In genomic region chr13:74796126-74796643, GRCh38 we compare ENCODE assay signal across 18 cellular contexts.
DNase-seq lines count a peak whose midpoint lies in the region; ATAC-seq and TF ChIP-seq lines count a peak whose summit lies in the region.
"Had no signal": no experiment of that assay in that cellular context is flagged by ENCODE, and none has a peak within 500 bp of the region (broad histone marks: within the 10 kb centered on the region; RNA-seq: fewer than 3 reads in every experiment).

No MANE protein-coding gene starts in this region.

- no peak overlapping the region for H3K4me3 ChIP-seq in BE2C (ENCODE audit: low read depth, low read length)
- H3K4me3 ChIP-seq in stomach: no peak overlapping the region
- H3K4me3 ChIP-seq: BLaER1 treated with 17β-estradiol and CSF1 and Interleukin-3, amounts not matched to agents 10 nM and 100 nM; SJSA1 had no signal

- DNase-seq in BE2C (no peak), WTC11 (ENCODE audit: low spot score) (peak; percentile 10), foreskin melanocyte (peak; percentile 79), pons (ENCODE audit: low spot score) (peak; percentile 52), NCI-H146 treated with DMSO at 0.1 percent for 48 hours (lab: John Stamatoyannopoulos, UW; ENCODE audit: unreplicated experiment) (no peak), stomach (no peak)
- DNase-seq in activated naive CD4-positive, alpha-beta T cell treated with anti-CD3 and anti-CD28 coated beads, Interleukin-2, amount 10 ng/mL, durations not matched to agents 7 days and 5 days: no peak
- DNase-seq: DMS 273 treated with DMSO at 0.1 percent for 48 hours; HCEC 1CT; NCI-H1092; NCI-H1694 treated with DMSO at 0.1 percent for 48 hours; NCI-H345; NCI-H69; NK-92 treated with Interleukin-12 subunit alpha and Interleukin-12 subunit beta, amount 100 ng/mL, for 24 hours had no signal

- H3K4me1 ChIP-seq in BE2C (peaks cover 18% of the 10 kb centered on the region), stomach (no peaks in the 10 kb centered on the region)
- H3K4me1 ChIP-seq: SJSA1 had no signal

- TF ChIP-seq POLR2A in stomach (IDR thresholded peaks at IDR 0.05): no peak

- H3K36me3 ChIP-seq in BE2C (no peaks in the 10 kb centered on the region), stomach (no peaks in the 10 kb centered on the region)
- H3K36me3 ChIP-seq: BLaER1 treated with 17β-estradiol and CSF1 and Interleukin-3, amounts not matched to agents 10 nM and 100 nM; SJSA1 had no signal

- H3K36me3 Mint-ChIP-seq in WTC11: no peaks in the 10 kb centered on the region
- H3K36me3 Mint-ChIP-seq in activated naive CD4-positive, alpha-beta T cell treated with anti-CD3 and anti-CD28 coated beads, Interleukin-2, amount 10 ng/mL, durations not matched to agents 7 days and 5 days: no peaks in the 10 kb centered on the region

- no peak for TF ChIP-seq EP300 in stomach (IDR thresholded peaks at IDR 0.05)

- CTCF ChIA-PET in WTC11 (lab: Charles Lee): no interaction called here
- CTCF ChIA-PET in activated naive CD4-positive, alpha-beta T cell treated with anti-CD3 and anti-CD28 coated beads, Interleukin-2, amount 10 ng/mL, durations not matched to agents 7 days and 5 days (lab: Charles Lee): no interaction called here

- H3K4me1 Mint-ChIP-seq in WTC11: no peaks in the 10 kb centered on the region
- no peaks in the 10 kb centered on the region for H3K4me1 Mint-ChIP-seq in activated naive CD4-positive, alpha-beta T cell treated with anti-CD3 and anti-CD28 coated beads, Interleukin-2, amount 10 ng/mL, durations not matched to agents 7 days and 5 days

- 0 out of 2 replicates have a peak, but pooled peaks have one; percentile 26 for ATAC-seq in WTC11
- no peak for ATAC-seq in GM18520 (IDR thresholded peaks at IDR 0.05; ENCODE audit: unreplicated experiment)

- H3K9me3 Mint-ChIP-seq in WTC11: peaks cover 6% of the 10 kb centered on the region
- H3K9me3 Mint-ChIP-seq in activated naive CD4-positive, alpha-beta T cell treated with anti-CD3 and anti-CD28 coated beads, Interleukin-2, amount 10 ng/mL, durations not matched to agents 7 days and 5 days: no peaks in the 10 kb centered on the region

- H3K9me3 ChIP-seq in BE2C (no peaks in the 10 kb centered on the region; the same call in 1 of the 2 replicates), stomach (peaks cover 0 to 6% (median 0%) of the 10 kb centered on the region in 4 donors)
- H3K9me3 ChIP-seq: BLaER1 treated with 17β-estradiol and CSF1 and Interleukin-3, amounts not matched to agents 10 nM and 100 nM; SJSA1 had no signal

- TF ChIP-seq CTCF in BE2C (IDR thresholded peaks at IDR 0.05; ENCODE audit: low read depth, low read length) (0 out of 2 replicates have a peak, but pooled peaks have one; percentile 29), WTC11 (IDR thresholded peaks at IDR 0.05) (no peak), stomach (IDR thresholded peaks at IDR 0.05) (no peak)

- intact Hi-C loops in stomach (cut with DNase I; ENCODE audit: low total_unique reads): no loop called here

- WGBS in stomach, 5 donors: 58 to 65% (median 62%) methylated on average over 3 of the region's 3 CpGs

- POLR2A ChIA-PET in WTC11 (lab: Charles Lee): no interaction called here

- H3K27ac Mint-ChIP-seq in WTC11: no peak overlapping the region
- H3K27ac Mint-ChIP-seq in activated naive CD4-positive, alpha-beta T cell treated with anti-CD3 and anti-CD28 coated beads, Interleukin-2, amount 10 ng/mL, durations not matched to agents 7 days and 5 days: no peak overlapping the region

- H3K4me3 Mint-ChIP-seq in WTC11: no peak overlapping the region
- H3K4me3 Mint-ChIP-seq in activated naive CD4-positive, alpha-beta T cell treated with anti-CD3 and anti-CD28 coated beads, Interleukin-2, amount 10 ng/mL, durations not matched to agents 7 days and 5 days: no peak overlapping the region

- no peak overlapping the region for H3K27ac ChIP-seq in stomach
- H3K27ac ChIP-seq: 22Rv1; BLaER1 treated with 17β-estradiol and CSF1 and Interleukin-3, amounts not matched to agents 10 nM and 100 nM; SJSA1 had no signal

- H3K27me3 ChIP-seq in BE2C: no peaks in the 10 kb centered on the region
- H3K27me3 ChIP-seq in stomach: no peaks in the 10 kb centered on the region
- H3K27me3 ChIP-seq: BLaER1 treated with 17β-estradiol and CSF1 and Interleukin-3, amounts not matched to agents 10 nM and 100 nM; SJSA1 had no signal

- H3K27me3 Mint-ChIP-seq in WTC11 (ENCODE audit: low read depth): no peaks in the 10 kb centered on the region
- no peaks in the 10 kb centered on the region for H3K27me3 Mint-ChIP-seq in activated naive CD4-positive, alpha-beta T cell treated with anti-CD3 and anti-CD28 coated beads, Interleukin-2, amount 10 ng/mL, durations not matched to agents 7 days and 5 days

TF ChIP-seq in WTC11, 78 proteins besides CTCF, POLR2A, EP300 and RAD21:
- TF ChIP-seq ATF6 (CRISPR knock-in tag; IDR thresholded peaks at IDR 0.05): no peak
TF ChIP-seq in WTC11: peak in this region for 0.

Comparison
In these comparisons a context has a peak if more than half of its experiments do, and no peak if none do; other contexts are left out.
1. DNase-seq: peak in WTC11 (single experiment), foreskin melanocyte (single experiment) and pons (single experiment); none in BE2C (single experiment), NCI-H146 treated with DMSO at 0.1 percent for 48 hours (single experiment), stomach (single experiment) and activated naive CD4-positive, alpha-beta T cell treated with anti-CD3 and anti-CD28 coated beads, Interleukin-2, amount 10 ng/mL, durations not matched to agents 7 days and 5 days (single experiment).